ENCODE assay signal across 2 cellular contexts in the genomic region with DNA sequence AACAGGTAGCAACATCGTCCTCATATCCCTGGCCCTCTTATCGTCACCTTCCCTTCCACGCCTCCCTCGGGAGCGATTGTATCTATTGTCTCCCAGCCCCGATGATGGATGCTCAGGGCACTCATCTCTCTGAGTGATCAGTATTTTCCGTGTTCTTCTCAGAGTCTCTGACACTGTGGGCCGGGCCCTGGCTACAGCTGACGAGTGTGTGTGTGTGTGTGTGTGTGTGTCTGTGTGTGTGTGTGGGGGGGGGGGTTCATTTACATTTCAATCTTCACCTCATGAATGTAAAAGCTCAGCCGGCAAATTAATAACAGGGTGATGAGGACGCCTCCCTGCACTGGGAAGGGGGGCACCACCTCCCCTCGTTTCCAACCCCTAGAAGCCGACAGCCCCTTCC.
TF ChIP-seq lines count a peak whose summit lies in the region.

No MANE protein-coding gene starts in this region.

TF ChIP-seq in H1, 55 proteins besides CTCF, POLR2A, EP300 and RAD21 (continued from another document):
- TF ChIP-seq, protein P1, sequence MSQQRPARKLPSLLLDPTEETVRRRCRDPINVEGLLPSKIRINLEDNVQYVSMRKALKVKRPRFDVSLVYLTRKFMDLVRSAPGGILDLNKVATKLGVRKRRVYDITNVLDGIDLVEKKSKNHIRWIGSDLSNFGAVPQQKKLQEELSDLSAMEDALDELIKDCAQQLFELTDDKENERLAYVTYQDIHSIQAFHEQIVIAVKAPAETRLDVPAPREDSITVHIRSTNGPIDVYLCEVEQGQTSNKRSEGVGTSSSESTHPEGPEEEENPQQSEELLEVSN (IDR thresholded peaks at IDR 0.05), result no peak
- TF ChIP-seq GABPA (IDR thresholded peaks at IDR 0.05; ENCODE audit: borderline replicate concordance, insufficient read depth, low read length) (no peak), TAF7 (optimal IDR thresholded peaks at IDR 0.05; ENCODE audit: borderline replicate concordance, low read depth, low read length) (no peak)

TF ChIP-seq in neural cell, 6 proteins besides CTCF, POLR2A, EP300 and RAD21 (continued from another document):
- TF ChIP-seq, protein P2, sequence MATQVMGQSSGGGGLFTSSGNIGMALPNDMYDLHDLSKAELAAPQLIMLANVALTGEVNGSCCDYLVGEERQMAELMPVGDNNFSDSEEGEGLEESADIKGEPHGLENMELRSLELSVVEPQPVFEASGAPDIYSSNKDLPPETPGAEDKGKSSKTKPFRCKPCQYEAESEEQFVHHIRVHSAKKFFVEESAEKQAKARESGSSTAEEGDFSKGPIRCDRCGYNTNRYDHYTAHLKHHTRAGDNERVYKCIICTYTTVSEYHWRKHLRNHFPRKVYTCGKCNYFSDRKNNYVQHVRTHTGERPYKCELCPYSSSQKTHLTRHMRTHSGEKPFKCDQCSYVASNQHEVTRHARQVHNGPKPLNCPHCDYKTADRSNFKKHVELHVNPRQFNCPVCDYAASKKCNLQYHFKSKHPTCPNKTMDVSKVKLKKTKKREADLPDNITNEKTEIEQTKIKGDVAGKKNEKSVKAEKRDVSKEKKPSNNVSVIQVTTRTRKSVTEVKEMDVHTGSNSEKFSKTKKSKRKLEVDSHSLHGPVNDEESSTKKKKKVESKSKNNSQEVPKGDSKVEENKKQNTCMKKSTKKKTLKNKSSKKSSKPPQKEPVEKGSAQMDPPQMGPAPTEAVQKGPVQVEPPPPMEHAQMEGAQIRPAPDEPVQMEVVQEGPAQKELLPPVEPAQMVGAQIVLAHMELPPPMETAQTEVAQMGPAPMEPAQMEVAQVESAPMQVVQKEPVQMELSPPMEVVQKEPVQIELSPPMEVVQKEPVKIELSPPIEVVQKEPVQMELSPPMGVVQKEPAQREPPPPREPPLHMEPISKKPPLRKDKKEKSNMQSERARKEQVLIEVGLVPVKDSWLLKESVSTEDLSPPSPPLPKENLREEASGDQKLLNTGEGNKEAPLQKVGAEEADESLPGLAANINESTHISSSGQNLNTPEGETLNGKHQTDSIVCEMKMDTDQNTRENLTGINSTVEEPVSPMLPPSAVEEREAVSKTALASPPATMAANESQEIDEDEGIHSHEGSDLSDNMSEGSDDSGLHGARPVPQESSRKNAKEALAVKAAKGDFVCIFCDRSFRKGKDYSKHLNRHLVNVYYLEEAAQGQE (IDR thresholded peaks at IDR 0.05; ENCODE audit: borderline replicate concordance), result no peak
- no peak for TF ChIP-seq MXI1 (conservative IDR thresholded peaks at IDR 0.05; ENCODE audit: poor library complexity, severe bottlenecking)
- TF ChIP-seq SMC3 (conservative IDR thresholded peaks at IDR 0.05; ENCODE audit: poor library complexity), result no peak
- no peak for TF ChIP-seq POLR2AphosphoS5 (IDR thresholded peaks at IDR 0.05)
- no peak for TF ChIP-seq EZH2 (IDR thresholded peaks at IDR 0.05; ENCODE audit: borderline replicate concordance, insufficient read depth, low read length, poor library complexity, severe bottlenecking)
